In the genomic region with DNA sequence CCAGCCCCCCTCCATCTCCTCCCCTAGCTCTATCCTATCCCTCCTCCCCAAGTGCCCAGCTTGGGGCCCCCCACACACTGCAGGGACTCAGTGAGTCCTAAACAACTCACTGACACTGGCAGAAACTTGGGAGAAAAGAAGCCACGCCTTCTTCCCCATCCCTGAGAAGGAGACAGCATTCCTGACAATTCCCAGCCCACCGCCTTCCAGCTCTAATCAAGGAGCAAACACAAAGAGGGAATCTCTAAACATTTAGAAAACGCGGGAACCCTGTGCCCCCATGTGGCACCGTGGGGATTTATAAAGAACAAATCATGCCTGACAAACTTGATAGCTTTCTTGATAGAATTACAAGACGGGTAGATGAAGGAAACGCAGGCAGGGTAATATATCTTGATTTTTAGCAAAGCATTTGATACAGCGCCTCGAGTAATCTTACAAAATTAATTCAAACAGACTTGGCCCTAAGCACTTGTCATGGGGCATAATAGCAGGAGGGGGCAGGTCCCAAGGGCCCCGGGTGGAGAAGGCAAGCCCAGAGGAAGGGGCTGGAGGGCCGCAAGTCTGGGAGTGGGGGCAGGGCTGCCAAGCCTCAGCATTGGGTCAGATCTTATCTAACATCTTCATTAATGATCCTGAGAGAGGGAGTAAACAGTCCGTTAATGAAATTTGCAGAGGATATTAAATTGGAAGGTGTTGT, we compare ENCODE assay signal across 1 cellular context.
TF ChIP-seq lines count a peak whose summit lies in the region.

No MANE protein-coding gene starts in this region.

TF ChIP-seq in GM23338, 12 proteins besides CTCF, POLR2A, EP300 and RAD21 (continued from another document):
- TF ChIP-seq, protein P1, sequence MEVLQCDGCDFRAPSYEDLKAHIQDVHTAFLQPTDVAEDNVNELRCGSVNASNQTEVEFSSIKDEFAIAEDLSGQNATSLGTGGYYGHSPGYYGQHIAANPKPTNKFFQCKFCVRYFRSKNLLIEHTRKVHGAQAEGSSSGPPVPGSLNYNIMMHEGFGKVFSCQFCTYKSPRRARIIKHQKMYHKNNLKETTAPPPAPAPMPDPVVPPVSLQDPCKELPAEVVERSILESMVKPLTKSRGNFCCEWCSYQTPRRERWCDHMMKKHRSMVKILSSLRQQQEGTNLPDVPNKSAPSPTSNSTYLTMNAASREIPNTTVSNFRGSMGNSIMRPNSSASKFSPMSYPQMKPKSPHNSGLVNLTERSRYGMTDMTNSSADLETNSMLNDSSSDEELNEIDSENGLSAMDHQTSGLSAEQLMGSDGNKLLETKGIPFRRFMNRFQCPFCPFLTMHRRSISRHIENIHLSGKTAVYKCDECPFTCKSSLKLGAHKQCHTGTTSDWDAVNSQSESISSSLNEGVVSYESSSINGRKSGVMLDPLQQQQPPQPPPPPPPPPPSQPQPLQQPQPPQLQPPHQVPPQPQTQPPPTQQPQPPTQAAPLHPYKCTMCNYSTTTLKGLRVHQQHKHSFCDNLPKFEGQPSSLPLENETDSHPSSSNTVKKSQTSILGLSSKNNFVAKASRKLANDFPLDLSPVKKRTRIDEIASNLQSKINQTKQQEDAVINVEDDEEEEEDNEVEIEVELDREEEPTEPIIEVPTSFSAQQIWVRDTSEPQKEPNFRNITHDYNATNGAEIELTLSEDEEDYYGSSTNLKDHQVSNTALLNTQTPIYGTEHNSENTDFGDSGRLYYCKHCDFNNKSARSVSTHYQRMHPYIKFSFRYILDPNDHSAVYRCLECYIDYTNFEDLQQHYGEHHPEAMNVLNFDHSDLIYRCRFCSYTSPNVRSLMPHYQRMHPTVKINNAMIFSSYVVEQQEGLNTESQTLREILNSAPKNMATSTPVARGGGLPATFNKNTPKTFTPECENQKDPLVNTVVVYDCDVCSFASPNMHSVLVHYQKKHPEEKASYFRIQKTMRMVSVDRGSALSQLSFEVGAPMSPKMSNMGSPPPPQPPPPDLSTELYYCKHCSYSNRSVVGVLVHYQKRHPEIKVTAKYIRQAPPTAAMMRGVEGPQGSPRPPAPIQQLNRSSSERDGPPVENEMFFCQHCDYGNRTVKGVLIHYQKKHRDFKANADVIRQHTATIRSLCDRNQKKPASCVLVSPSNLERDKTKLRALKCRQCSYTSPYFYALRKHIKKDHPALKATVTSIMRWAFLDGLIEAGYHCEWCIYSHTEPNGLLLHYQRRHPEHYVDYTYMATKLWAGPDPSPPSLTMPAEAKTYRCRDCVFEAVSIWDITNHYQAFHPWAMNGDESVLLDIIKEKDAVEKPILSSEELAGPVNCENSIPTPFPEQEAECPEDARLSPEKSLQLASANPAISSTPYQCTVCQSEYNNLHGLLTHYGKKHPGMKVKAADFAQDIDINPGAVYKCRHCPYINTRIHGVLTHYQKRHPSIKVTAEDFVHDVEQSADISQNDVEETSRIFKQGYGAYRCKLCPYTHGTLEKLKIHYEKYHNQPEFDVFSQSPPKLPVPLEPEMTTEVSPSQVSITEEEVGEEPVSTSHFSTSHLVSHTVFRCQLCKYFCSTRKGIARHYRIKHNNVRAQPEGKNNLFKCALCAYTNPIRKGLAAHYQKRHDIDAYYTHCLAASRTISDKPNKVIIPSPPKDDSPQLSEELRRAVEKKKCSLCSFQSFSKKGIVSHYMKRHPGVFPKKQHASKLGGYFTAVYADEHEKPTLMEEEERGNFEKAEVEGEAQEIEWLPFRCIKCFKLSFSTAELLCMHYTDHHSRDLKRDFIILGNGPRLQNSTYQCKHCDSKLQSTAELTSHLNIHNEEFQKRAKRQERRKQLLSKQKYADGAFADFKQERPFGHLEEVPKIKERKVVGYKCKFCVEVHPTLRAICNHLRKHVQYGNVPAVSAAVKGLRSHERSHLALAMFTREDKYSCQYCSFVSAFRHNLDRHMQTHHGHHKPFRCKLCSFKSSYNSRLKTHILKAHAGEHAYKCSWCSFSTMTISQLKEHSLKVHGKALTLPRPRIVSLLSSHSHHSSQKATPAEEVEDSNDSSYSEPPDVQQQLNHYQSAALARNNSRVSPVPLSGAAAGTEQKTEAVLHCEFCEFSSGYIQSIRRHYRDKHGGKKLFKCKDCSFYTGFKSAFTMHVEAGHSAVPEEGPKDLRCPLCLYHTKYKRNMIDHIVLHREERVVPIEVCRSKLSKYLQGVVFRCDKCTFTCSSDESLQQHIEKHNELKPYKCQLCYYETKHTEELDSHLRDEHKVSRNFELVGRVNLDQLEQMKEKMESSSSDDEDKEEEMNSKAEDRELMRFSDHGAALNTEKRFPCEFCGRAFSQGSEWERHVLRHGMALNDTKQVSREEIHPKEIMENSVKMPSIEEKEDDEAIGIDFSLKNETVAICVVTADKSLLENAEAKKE (CRISPR knock-in tag; IDR thresholded peaks at IDR 0.05), result no peak
- TF ChIP-seq, protein P2, sequence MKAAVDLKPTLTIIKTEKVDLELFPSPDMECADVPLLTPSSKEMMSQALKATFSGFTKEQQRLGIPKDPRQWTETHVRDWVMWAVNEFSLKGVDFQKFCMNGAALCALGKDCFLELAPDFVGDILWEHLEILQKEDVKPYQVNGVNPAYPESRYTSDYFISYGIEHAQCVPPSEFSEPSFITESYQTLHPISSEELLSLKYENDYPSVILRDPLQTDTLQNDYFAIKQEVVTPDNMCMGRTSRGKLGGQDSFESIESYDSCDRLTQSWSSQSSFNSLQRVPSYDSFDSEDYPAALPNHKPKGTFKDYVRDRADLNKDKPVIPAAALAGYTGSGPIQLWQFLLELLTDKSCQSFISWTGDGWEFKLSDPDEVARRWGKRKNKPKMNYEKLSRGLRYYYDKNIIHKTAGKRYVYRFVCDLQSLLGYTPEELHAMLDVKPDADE (IDR thresholded peaks at IDR 0.05), result no peak
- TF ChIP-seq REST (IDR thresholded peaks at IDR 0.05; ENCODE audit: unreplicated experiment) (no peak), NANOG (IDR thresholded peaks at IDR 0.05; ENCODE audit: borderline replicate concordance) (no peak), EZH2 (IDR thresholded peaks at IDR 0.05; ENCODE audit: low read depth, unreplicated experiment) (no peak), ZNF114 (CRISPR knock-in tag; IDR thresholded peaks at IDR 0.05) (no peak), JUNB (IDR thresholded peaks at IDR 0.05; ENCODE audit: unreplicated experiment) (no peak), ZNF331 (CRISPR knock-in tag; IDR thresholded peaks at IDR 0.05; ENCODE audit: low read depth) (no peak)
